In the genomic region with DNA sequence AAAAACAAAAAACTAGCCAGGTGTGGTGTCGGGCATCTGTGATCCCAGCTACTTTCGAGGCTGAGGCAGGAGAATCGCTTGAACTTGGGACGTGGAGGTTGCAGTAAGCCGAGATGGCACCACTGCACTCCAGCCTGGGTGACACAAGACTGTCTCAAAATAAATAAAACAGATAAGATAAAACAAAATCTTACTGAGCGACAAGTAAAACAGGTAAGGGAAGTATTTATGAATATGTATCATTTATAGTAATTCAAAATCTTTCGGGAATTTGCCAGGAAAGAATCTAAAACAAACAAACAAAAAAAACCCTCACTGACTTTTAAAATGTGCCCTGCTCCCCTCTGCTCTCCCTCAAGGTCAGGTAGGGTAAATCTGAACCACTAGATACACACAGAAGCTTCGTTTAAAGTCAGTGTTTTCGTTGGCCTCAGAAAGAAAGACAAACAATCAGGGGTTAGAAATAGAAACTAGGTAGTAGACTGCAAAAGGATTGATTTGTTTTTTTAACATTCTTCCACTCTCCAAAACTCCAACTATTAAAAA, we compare ENCODE assay signal across 16 cellular contexts. TPM values are rescaled to one million over a fixed set of nuclear protein-coding genes. Genes with fewer than 3 reads are reported as not detected.
DNase-seq lines count a peak whose midpoint lies in the region; ATAC-seq, FAIRE-seq and TF ChIP-seq lines count a peak whose summit lies in the region.
"Had no signal": no experiment of that assay in that cellular context is flagged by ENCODE, and none has a peak within 500 bp of the region (broad histone marks: within the 10 kb centered on the region; RNA-seq: fewer than 3 reads in every experiment).

No MANE protein-coding gene starts in this region.

- no peaks in the 10 kb centered on the region for H3K9me2 ChIP-seq in Karpas-422 (replicated peaks; ENCODE audit: insufficient read depth, low read length)

- H3K36me3 ChIP-seq in Karpas-422 (ENCODE audit: insufficient read depth, low read length) (no peaks in the 10 kb centered on the region), K562 (ENCODE audit: control insufficient read depth, insufficient read depth, low read length) (peaks cover 12% of the 10 kb centered on the region)

- H3K9ac ChIP-seq in Karpas-422 (ENCODE audit: low read length) (no peak overlapping the region), K562 (ENCODE audit: insufficient read depth in 1 of 2, low read depth in 2 of 2, low read length in 2 of 2) (no peak overlapping the region; a peak in 1 of 4 replicates)

- no TSS peak for BruUV-seq in K562 (replicated peaks; lab: Mats Ljungman, UMichigan)

- in situ Hi-C loops in K562 (cut with MboI) = no loop called here

- H3K4me1 Mint-ChIP-seq in activated CD4-positive, alpha-beta T cell treated with anti-CD3 and anti-CD28 coated beads for 36 hours = peaks cover 18% of the 10 kb centered on the region
- H3K4me1 Mint-ChIP-seq in neural crest cell = peaks cover 27% of the 10 kb centered on the region

- H3K4me3 Mint-ChIP-seq in activated CD4-positive, alpha-beta T cell treated with anti-CD3 and anti-CD28 coated beads for 36 hours = peak overlapping the region; percentile 33
- peak overlapping the region; percentile 98 for H3K4me3 Mint-ChIP-seq in neural crest cell

- no peaks in the 10 kb centered on the region for H3K27me3 Mint-ChIP-seq in activated CD4-positive, alpha-beta T cell treated with anti-CD3 and anti-CD28 coated beads for 36 hours
- no peaks in the 10 kb centered on the region for H3K27me3 Mint-ChIP-seq in neural crest cell (ENCODE audit: low read depth)

- H3K4me1 ChIP-seq in Karpas-422 (ENCODE audit: low read length) (peaks cover 19% of the 10 kb centered on the region), K562 (replicated peaks in 1 of 2; ENCODE audit: control insufficient read depth in 2 of 2, insufficient read depth in 2 of 2, low read length in 2 of 2) (peaks cover 18 to 39% of the 10 kb centered on the region in 2 experiments; a peak in 4 of 5 replicates)

- WGBS in K562 (ENCODE audit: insufficient coverage, low coverage, missing lambda C conversion rate) = 64% methylated on average over 9 of the region's 9 CpGs

- CTCF ChIA-PET in activated CD4-positive, alpha-beta T cell treated with anti-CD3 and anti-CD28 coated beads for 36 hours (lab: Charles Lee) = interaction anchor here (0.6 to 4.2 kb wide), 4 partner anchors 33 to 780 kb away, joined by 3 to 43 read pairs (median 11); a partner anchor contains a TSS
- CTCF ChIA-PET in K562 (lab: Yijun Ruan, JAX; ENCODE audit: low intra/inter-chr PET ratio) = no interaction called here

- H3K27me3 ChIP-seq in Karpas-422 (ENCODE audit: low read length) (no peaks in the 10 kb centered on the region), K562 (ENCODE audit: control insufficient read depth in 2 of 2, insufficient read depth in 2 of 2, low read length in 2 of 2) (no peaks in the 10 kb centered on the region)
- H3K27me3 ChIP-seq: SJSA1, upper lobe of right lung had no signal

- no peaks in the 10 kb centered on the region; the same call in 1 of the 2 replicates for H4K20me1 ChIP-seq in Karpas-422 (ENCODE audit: insufficient read depth, low read depth, low read length)
- H4K20me1 ChIP-seq in K562 (replicated peaks; ENCODE audit: control insufficient read depth, insufficient read depth, low read length) = no peaks in the 10 kb centered on the region

- POLR2A ChIA-PET in activated CD4-positive, alpha-beta T cell treated with anti-CD3 and anti-CD28 coated beads for 36 hours (lab: Charles Lee) = interaction anchor here (0.6 kb wide), 1 partner anchor 167 kb away, joined by 3 read pairs; no protein-coding TSS in a partner anchor
- POLR2A ChIA-PET in K562 (lab: Yijun Ruan, JAX) = interaction anchor here (0.7 to 2.2 kb wide), 5 partner anchors 18 to 99 kb away, joined by 3 to 7 read pairs (median 4); a partner anchor contains a TSS

- no peak for FAIRE-seq in K562 (lab: Jason Lieb, UNC)

- no peak for TF ChIP-seq EP300 in K562 (IDR thresholded peaks at IDR 0.05; ENCODE audit: low read length)

- H3K9me3 ChIP-seq in Karpas-422 (ENCODE audit: low read length) (no peaks in the 10 kb centered on the region), K562 (replicated peaks; ENCODE audit: control insufficient read depth, insufficient read depth, low read depth, low read length) (no peaks in the 10 kb centered on the region; the same call in 1 of the 2 replicates)
- H3K9me3 ChIP-seq: upper lobe of right lung had no signal

- H2AFZ ChIP-seq in Karpas-422 (ENCODE audit: low read length) (no peak overlapping the region), K562 (ENCODE audit: low read depth, low read length) (no peak overlapping the region)

- TF ChIP-seq POLR2A in K562 (conservative IDR thresholded peaks at IDR 0.05) = no peak

- H3K9me3 Mint-ChIP-seq in activated CD4-positive, alpha-beta T cell treated with anti-CD3 and anti-CD28 coated beads for 36 hours (ENCODE audit: low read depth) = no peaks in the 10 kb centered on the region
- H3K9me3 Mint-ChIP-seq in neural crest cell = no peaks in the 10 kb centered on the region

- ATAC-seq in activated CD4-positive, alpha-beta T cell treated with anti-CD3 and anti-CD28 coated beads for 36 hours = no peak
- no peak for ATAC-seq in K562
- ATAC-seq in GM18502 (IDR thresholded peaks at IDR 0.05; ENCODE audit: poor library complexity, unreplicated experiment) = no peak
- ATAC-seq in HG02642 (IDR thresholded peaks at IDR 0.05; ENCODE audit: poor library complexity, unreplicated experiment) = no peak
- ATAC-seq in HG02970 (IDR thresholded peaks at IDR 0.05; ENCODE audit: low FRiP score, unreplicated experiment) = no peak
- ATAC-seq: left cardiac atrium, upper lobe of right lung had no signal

- H3K79me2 ChIP-seq in Karpas-422 (ENCODE audit: low read length) (peaks cover 34% of the 10 kb centered on the region), K562 (ENCODE audit: control insufficient read depth, insufficient read depth, low read length) (peaks cover 22% of the 10 kb centered on the region)

- H3K27ac ChIP-seq in Karpas-422 (ENCODE audit: low read length) = no peak overlapping the region
- H3K27ac ChIP-seq in K562 (ENCODE audit: extremely low read depth, low read depth, low read length) = no peak overlapping the region; the same call in 2 of the 3 replicates
- H3K27ac ChIP-seq: SJSA1, upper lobe of right lung had no signal

- intact Hi-C loops in activated CD4-positive, alpha-beta T cell treated with anti-CD3 and anti-CD28 coated beads for 36 hours (cut with DNase I, micrococcal nuclease) = loop anchor here in 1 of 2 experiments (2.0 kb wide), 2 partner anchors 279 to 319 kb away; a partner anchor contains a TSS
- intact Hi-C loops in K562 (cut with micrococcal nuclease) = no loop called here

- H3K4me3 ChIP-seq in Karpas-422 (ENCODE audit: low read length) (no peak overlapping the region), K562 (no peak overlapping the region)
- H3K4me3 ChIP-seq: SJSA1 had no signal

- H3K4me2 ChIP-seq in Karpas-422 (ENCODE audit: low read depth, low read length, poor library complexity, severe bottlenecking) = peak overlapping the region; percentile 20
- no peak overlapping the region for H3K4me2 ChIP-seq in K562 (ENCODE audit: insufficient read depth, low read length)

- TF ChIP-seq RAD21 in K562 (CRISPR knock-in tag; conservative IDR thresholded peaks at IDR 0.05 in 1 of 2, IDR thresholded peaks at IDR 0.05 in 1 of 2) = no peak

- DNase-seq in activated CD4-positive, alpha-beta T cell treated with anti-CD3 and anti-CD28 coated beads for 36 hours = no peak
- no peak for DNase-seq in activated CD4-positive, alpha-beta T cell treated with anti-CD3 and anti-CD28 coated beads, Interleukin-2, amount 50 U/mL, for 4 hours
- DNase-seq in Karpas-422 (peak; percentile 27), K562 (ENCODE audit: extremely low read depth in 1 of 4, low spot score in 3 of 4) (no peak), neural crest cell (ENCODE audit: low read depth, low spot score) (no peak)
- DNase-seq: ACHN, caudate nucleus, GDM1, KBM-7, left cardiac atrium, NCI-H446, upper lobe of right lung had no signal

- H3K27ac Mint-ChIP-seq in activated CD4-positive, alpha-beta T cell treated with anti-CD3 and anti-CD28 coated beads for 36 hours = no peak overlapping the region
- no peak overlapping the region for H3K27ac Mint-ChIP-seq in neural crest cell (ENCODE audit: unreplicated experiment)

- TF ChIP-seq CTCF in K562 (IDR thresholded peaks at IDR 0.05 in 2 of 3, conservative IDR thresholded peaks at IDR 0.05 in 1 of 3; ENCODE audit: insufficient read depth in 2 of 3, low read depth in 1 of 3, low read length in 3 of 3) (no peak), neural crest cell (conservative IDR thresholded peaks at IDR 0.05) (no peak)

- no peaks in the 10 kb centered on the region for H3K9me1 ChIP-seq in K562 (ENCODE audit: control insufficient read depth, insufficient read depth, low read length)

- H3K36me3 Mint-ChIP-seq in activated CD4-positive, alpha-beta T cell treated with anti-CD3 and anti-CD28 coated beads for 36 hours (ENCODE audit: low read depth) = peaks cover 9% of the 10 kb centered on the region
- H3K36me3 Mint-ChIP-seq in neural crest cell (ENCODE audit: low read depth) = peaks cover 11% of the 10 kb centered on the region

RNA-seq across cellular contexts. Expression of a gene that starts 2.1 kb away (rescaled TPM):
- total RNA-seq in activated CD4-positive, alpha-beta T cell treated with anti-CD3 and anti-CD28 coated beads for 36 hours = 10 to 100 TPM; 26.7 to 34.9 TPM
- total RNA-seq in Karpas-422 (2014; rRNA removed; shearing (Covaris generic); ENCODE audit: low replicate concordance) = 27.6 and 41.1 TPM in 2 replicates
- 154 and 205 TPM in 2 replicates for total RNA-seq in K562 (2011; cell fraction: chromatin; rRNA removed; ENCODE audit: low replicate concordance)
- total RNA-seq in K562 (2011; cell fraction: nucleolus; rRNA removed) = 107 and 112 TPM in 2 replicates
- 122 and 124 TPM in 2 replicates for total RNA-seq in K562 (2011; cell fraction: nucleoplasm; rRNA removed)
- total RNA-seq in K562 (2014; rRNA removed) = 18.6 and 21.9 TPM in 2 replicates
- 39.3 and 39.4 TPM in 2 replicates for total RNA-seq in K562 (2014; rRNA removed; fragmentation: Illumina TruSeq; extraction: Trizol)
- 38.0 and 40.8 TPM in 2 replicates for total RNA-seq in K562 (2015; rRNA removed; fragmentation: Illumina TruSeq; extraction: Trizol)
- 65.8 and 70.8 TPM in 2 replicates for total RNA-seq in K562 (2021)
- polyA plus RNA-seq in K562 (2011; rRNA removed) = 77.1 and 89.9 TPM in 2 replicates
- 42.1 and 76.8 TPM in 2 replicates for polyA plus RNA-seq in K562 (2011; cell fraction: cytosol; rRNA removed)
- 228 and 401 TPM in 2 replicates for polyA plus RNA-seq in K562 (2011; cell fraction: nucleus; rRNA removed)
- polyA plus RNA-seq in K562 (2012) = 50.3 and 72.3 TPM in 2 replicates
- 70.0 and 73.4 TPM in 2 replicates for polyA plus RNA-seq in K562 (2014; fragmentation: Illumina TruSeq; extraction: Trizol)
- 10 to 100 TPM; 21.9 to 31.9 TPM for polyA plus RNA-seq in K562 (2014; fragmentation: Nextera tagmentation; extraction: Ambion mirVana)
- 61.2 and 72.8 TPM in 2 replicates for polyA plus RNA-seq in K562 (2014; rRNA removed)
- 63.9 and 65.4 TPM in 2 replicates for polyA minus RNA-seq in K562 (2011; rRNA and poly(A)+ RNA removed)
- polyA minus RNA-seq in K562 (2011; cell fraction: cytosol; rRNA and poly(A)+ RNA removed) = 26.3 and 27.2 TPM in 2 replicates
- polyA minus RNA-seq in K562 (2011; cell fraction: nucleus; rRNA and poly(A)+ RNA removed) = 30.6 and 71.0 TPM in 2 replicates
- 68.4 and 73.6 TPM in 2 replicates for total RNA-seq in neural crest cell

RNA-seq across cellular contexts. Expression of a gene that starts 32.8 kb away (rescaled TPM):
- total RNA-seq in activated CD4-positive, alpha-beta T cell treated with anti-CD3 and anti-CD28 coated beads for 36 hours = 10 to 100 TPM in 1 of 2 experiments, 1 to 10 TPM in 1; 7.4 to 11.7 TPM
- 0.67 and 3.9 TPM in 2 replicates for total RNA-seq in Karpas-422 (2014; rRNA removed; shearing (Covaris generic); ENCODE audit: low replicate concordance)
- 17.0 and 55.7 TPM in 2 replicates for total RNA-seq in K562 (2011; cell fraction: chromatin; rRNA removed; ENCODE audit: low replicate concordance)
- 66.3 and 72.5 TPM in 2 replicates for total RNA-seq in K562 (2011; cell fraction: nucleolus; rRNA removed)
- 31.6 and 33.4 TPM in 2 replicates for total RNA-seq in K562 (2011; cell fraction: nucleoplasm; rRNA removed)
- total RNA-seq in K562 (2014; rRNA removed) (60.3 and 69.6 TPM in 2 replicates), K562 (2014; rRNA removed; fragmentation: Illumina TruSeq; extraction: Trizol) (5.6 and 8.0 TPM in 2 replicates), K562 (2015; rRNA removed; fragmentation: Illumina TruSeq; extraction: Trizol) (14.1 and 14.9 TPM in 2 replicates), K562 (2021) (56.2 and 58.2 TPM in 2 replicates), neural crest cell (19.5 and 21.1 TPM in 2 replicates)
- polyA plus RNA-seq in K562 (2011; rRNA removed) (20.2 and 21.6 TPM in 2 replicates), K562 (2014; fragmentation: Illumina TruSeq; extraction: Trizol) (14.5 and 25.0 TPM in 2 replicates), K562 (2014; fragmentation: Nextera tagmentation; extraction: Ambion mirVana) (1 to 10 TPM in 1 of 2 experiments, under 1 TPM in 1; 0.21 to 1.9 TPM), K562 (2014; rRNA removed) (45.3 and 51.4 TPM in 2 replicates)
- polyA plus RNA-seq in K562 (2011; cell fraction: cytosol; rRNA removed) = 25.9 and 63.1 TPM in 2 replicates
- polyA plus RNA-seq in K562 (2011; cell fraction: nucleus; rRNA removed) = 93.7 and 187 TPM in 2 replicates
- 26.8 and 28.6 TPM in 2 replicates for polyA plus RNA-seq in K562 (2012)
- 3.0 and 8.2 TPM in 2 replicates for polyA minus RNA-seq in K562 (2011; rRNA and poly(A)+ RNA removed)
- polyA minus RNA-seq in K562 (2011; cell fraction: cytosol; rRNA and poly(A)+ RNA removed) = 11.8 and 12.5 TPM in 2 replicates
- polyA minus RNA-seq in K562 (2011; cell fraction: nucleus; rRNA and poly(A)+ RNA removed) = 19.1 and 19.3 TPM in 2 replicates

RNA-seq across cellular contexts. Expression of a gene that starts 43.5 kb away (rescaled TPM):
- total RNA-seq in activated CD4-positive, alpha-beta T cell treated with anti-CD3 and anti-CD28 coated beads for 36 hours = 1 to 10 TPM in 1 of 2 experiments, under 1 TPM in 1; 0.63 to 1.2 TPM
- total RNA-seq in Karpas-422 (2014; rRNA removed; shearing (Covaris generic); ENCODE audit: low replicate concordance) = 3.1 and 3.7 TPM in 2 replicates
- total RNA-seq in K562 (2011; cell fraction: chromatin; rRNA removed; ENCODE audit: low replicate concordance) = 4.4 and 9.4 TPM in 2 replicates
- total RNA-seq in K562 (2011; cell fraction: nucleolus; rRNA removed) = 3.3 and 4.1 TPM in 2 replicates
- 2.4 TPM in 2 replicates for total RNA-seq in K562 (2011; cell fraction: nucleoplasm; rRNA removed)
- total RNA-seq in K562 (2014; rRNA removed) (1.3 and 1.5 TPM in 2 replicates), K562 (2014; rRNA removed; fragmentation: Illumina TruSeq; extraction: Trizol) (0.89 and 1.1 TPM in 2 replicates), K562 (2015; rRNA removed; fragmentation: Illumina TruSeq; extraction: Trizol) (1.6 and 2.0 TPM in 2 replicates), K562 (2021) (1.4 and 2.0 TPM in 2 replicates), neural crest cell (10.6 and 12.3 TPM in 2 replicates)
- polyA plus RNA-seq in K562 (2011; rRNA removed) (0.46 and 1.3 TPM in 2 replicates), K562 (2014; fragmentation: Illumina TruSeq; extraction: Trizol) (0.40 and 0.61 TPM in 2 replicates), K562 (2014; fragmentation: Nextera tagmentation; extraction: Ambion mirVana) (under 1 TPM; 0.03 to 0.07 TPM), K562 (2014; rRNA removed) (0.81 and 1.2 TPM in 2 replicates)
- 0.82 and 1.0 TPM in 2 replicates for polyA plus RNA-seq in K562 (2011; cell fraction: cytosol; rRNA removed)
- polyA plus RNA-seq in K562 (2011; cell fraction: nucleus; rRNA removed) = 3.4 and 4.1 TPM in 2 replicates
- polyA plus RNA-seq in K562 (2012) = 1.5 and 13.0 TPM in 2 replicates
- polyA minus RNA-seq in K562 (2011; rRNA and poly(A)+ RNA removed) = 6.7 and 10.1 TPM in 2 replicates
- polyA minus RNA-seq in K562 (2011; cell fraction: cytosol; rRNA and poly(A)+ RNA removed) = 1.8 and 2.2 TPM in 2 replicates
- polyA minus RNA-seq in K562 (2011; cell fraction: nucleus; rRNA and poly(A)+ RNA removed) = 1.1 and 2.2 TPM in 2 replicates
